Comparison of ENCODE assay signal across 8 cellular contexts in the genomic region with DNA sequence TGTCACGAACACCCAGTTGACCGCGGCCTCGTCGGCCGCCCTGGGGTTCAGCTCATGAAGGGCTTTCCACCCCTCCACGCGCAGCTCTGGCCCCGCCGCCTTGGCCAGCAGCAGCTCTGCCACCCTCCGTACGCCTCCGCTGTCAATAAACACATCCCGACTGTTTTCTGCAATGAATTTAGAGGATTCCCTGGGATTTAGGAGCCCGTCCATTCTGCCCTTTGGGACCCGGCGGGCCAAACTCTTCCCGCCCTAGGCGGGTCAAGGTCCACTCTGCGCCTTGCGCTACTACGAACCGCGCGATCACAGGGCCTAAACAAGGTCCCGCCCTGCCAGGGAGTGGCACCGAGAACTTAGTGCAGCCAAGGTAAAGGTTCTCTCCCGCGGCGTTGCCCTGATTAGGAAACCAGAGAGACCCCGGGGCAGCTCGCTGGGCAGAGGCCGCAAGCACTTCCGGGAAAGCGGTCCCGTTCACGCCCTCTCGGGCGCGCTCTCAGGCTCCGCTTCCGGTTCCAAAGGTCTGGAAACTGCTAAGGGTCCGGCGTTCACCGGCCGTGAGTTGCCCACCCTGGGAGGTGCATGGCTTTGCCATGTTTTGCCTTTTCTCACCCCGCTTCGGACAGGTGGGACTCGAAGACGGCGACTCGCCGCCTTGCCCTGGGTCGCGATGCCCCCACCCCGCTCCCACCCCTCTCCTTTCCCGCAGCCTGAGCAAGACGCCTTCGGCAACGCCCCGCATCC. TPM values are rescaled to one million over a fixed set of nuclear protein-coding genes. Genes with fewer than 3 reads are reported as not detected.
A peak's percentile ranks its signal among the peaks of the same experiment; 100 is the strongest.
DNase-seq lines count a peak whose midpoint lies in the region; ATAC-seq and TF ChIP-seq lines count a peak whose summit lies in the region.

No MANE protein-coding gene starts in this region.

- H3K4me2 ChIP-seq in OCI-LY1 (ENCODE audit: low read length), result peak overlapping the region; percentile 76

- H3K9me2 ChIP-seq in OCI-LY1 (ENCODE audit: low read depth, low read length), result no peaks in the 10 kb centered on the region

- H3K36me3 ChIP-seq in OCI-LY1 (ENCODE audit: insufficient read depth, low read length) (peaks cover 4% of the 10 kb centered on the region; the same call in 1 of the 2 replicates), gastroesophageal sphincter (peaks cover 0 to 35% of the 10 kb centered on the region in 2 donors), upper lobe of left lung (peaks cover 0 to 26% (median 2%) of the 10 kb centered on the region in 4 donors)

- TF ChIP-seq EP300 in gastroesophageal sphincter (IDR thresholded peaks at IDR 0.05), result no peak
- TF ChIP-seq EP300 in upper lobe of left lung (IDR thresholded peaks at IDR 0.05), result no peak

- H3K27me3 ChIP-seq in OCI-LY1 (ENCODE audit: insufficient read depth, low read length) (no peaks in the 10 kb centered on the region), gastroesophageal sphincter (no peaks in the 10 kb centered on the region), upper lobe of left lung (no peaks in the 10 kb centered on the region)

- H3K79me2 ChIP-seq in OCI-LY1 (ENCODE audit: insufficient read depth, low read length), result no peaks in the 10 kb centered on the region

- DNase-seq in C1 segment of cervical spinal cord (lab: John Stamatoyannopoulos, UW) (peak in 13 of 14 donors; percentile 27 to 91 (median 78)), occipital lobe (lab: John Stamatoyannopoulos, UW) (peak; percentile 70), upper lobe of left lung (peak; percentile 87 to 93)
- DNase-seq in activated effector memory CD4-positive, alpha-beta T cell treated with Interleukin-2 at 50 U/mL for 16 hours, result peak; percentile 50

- H3K27ac ChIP-seq in OCI-LY1 (ENCODE audit: low read depth, low read length, poor library complexity, severe bottlenecking) (no peak overlapping the region), gastroesophageal sphincter (peak overlapping the region; percentile 36 to 89 (median 84)), upper lobe of left lung (peak overlapping the region; percentile 88 to 98 (median 91))

- no peaks in the 10 kb centered on the region for H4K20me1 ChIP-seq in OCI-LY1 (ENCODE audit: insufficient read depth, low read length)

- H3K9me3 ChIP-seq in OCI-LY1 (ENCODE audit: low read length) (no peaks in the 10 kb centered on the region), gastroesophageal sphincter (no peaks in the 10 kb centered on the region), upper lobe of left lung (no peaks in the 10 kb centered on the region)

- H3K9ac ChIP-seq in OCI-LY1 (ENCODE audit: low read length), result peak overlapping the region; percentile 85

- H3K4me1 ChIP-seq in OCI-LY1 (ENCODE audit: insufficient read depth, low read length, severe bottlenecking) (peaks cover 33% of the 10 kb centered on the region), gastroesophageal sphincter (peaks cover 0 to 35% (median 9%) of the 10 kb centered on the region in 3 donors), upper lobe of left lung (peaks cover 8 to 20% (median 13%) of the 10 kb centered on the region in 4 donors)

- peak overlapping the region; percentile 42 for H2AFZ ChIP-seq in OCI-LY1 (ENCODE audit: low read length)

- no peak for TF ChIP-seq CTCF in OCI-LY1 (IDR thresholded peaks at IDR 0.05; ENCODE audit: low read length)
- peak in 1 of 4 experiments; percentile 24 for TF ChIP-seq CTCF in gastroesophageal sphincter (IDR thresholded peaks at IDR 0.05)
- TF ChIP-seq CTCF in upper lobe of left lung (IDR thresholded peaks at IDR 0.05), result no peak

- H3F3A ChIP-seq in OCI-LY1 (ENCODE audit: insufficient read depth, low read length), result no peaks in the 10 kb centered on the region

- H3K4me3 ChIP-seq in OCI-LY1 (ENCODE audit: low read depth, low read length, poor library complexity, severe bottlenecking), result peak overlapping the region; percentile 76
- H3K4me3 ChIP-seq in gastroesophageal sphincter, result peak overlapping the region; percentile 51 to 71
- peak overlapping the region; percentile 57 to 73 (median 60) for H3K4me3 ChIP-seq in upper lobe of left lung

- no peak for TF ChIP-seq POLR2A in gastroesophageal sphincter (IDR thresholded peaks at IDR 0.05)
- peak in 2 of 4 donors; percentile 61 to 66 for TF ChIP-seq POLR2A in upper lobe of left lung (IDR thresholded peaks at IDR 0.05)

- 0% methylated on average over 2 to 4 of the region's 61 CpGs for WGBS in gastroesophageal sphincter (ENCODE audit: low coverage in 1 of 2), 2 donors
- WGBS in upper lobe of left lung, 2 donors, result 0 to 6% methylated on average over 10 to 49 of the region's 61 CpGs

- peak; percentile 78 for ATAC-seq in GM19043 (IDR thresholded peaks at IDR 0.05; ENCODE audit: low read depth, unreplicated experiment)
- ATAC-seq in HG03342 (IDR thresholded peaks at IDR 0.05; ENCODE audit: unreplicated experiment), result peak; percentile 85
- ATAC-seq in gastroesophageal sphincter, result peak; percentile 88
- ATAC-seq in upper lobe of left lung (ENCODE audit: low FRiP score in 2 of 2), result peak; percentile 95 to 97

RNA-seq across cellular contexts. Expression of a gene that starts 23.6 kb away (rescaled TPM):
- total RNA-seq in gastroesophageal sphincter (100 to 1,000 TPM; 493 to 609 (median 561) TPM), occipital lobe (769 TPM), upper lobe of left lung (100 to 1,000 TPM; 178 to 465 (median 359) TPM)

RNA-seq across cellular contexts. Expression of a gene that starts 24.1 kb away (rescaled TPM):
- total RNA-seq in gastroesophageal sphincter, result 10 to 100 TPM in 1 of 4 donors, 1 to 10 TPM in 3; 2.8 to 17.6 (median 4.5) TPM
- 18.6 TPM for total RNA-seq in occipital lobe
- 10 to 100 TPM in 1 of 6 donors, 1 to 10 TPM in 4, under 1 TPM in 1; 0.55 to 11.5 (median 5.8) TPM for total RNA-seq in upper lobe of left lung

RNA-seq across cellular contexts. Expression of a gene that starts 35.2 kb away (rescaled TPM):
- total RNA-seq in gastroesophageal sphincter (1 to 10 TPM; 3.9 to 6.9 (median 5.6) TPM), occipital lobe (17.3 TPM), upper lobe of left lung (10 to 100 TPM in 2 of 6 donors, 1 to 10 TPM in 4; 5.3 to 32.5 (median 6.7) TPM)
